34 cellular contexts compared by ENCODE assay signal in genomic region chr2:71484354-71484753, GRCh38.
"Had no signal": no experiment of that assay in that cellular context is flagged by ENCODE, and none has a peak within 500 bp of the region (broad histone marks: within the 10 kb centered on the region; RNA-seq: fewer than 3 reads in every experiment).

No MANE protein-coding gene starts in this region.

- H3K36me3 ChIP-seq: MG63 had no signal

- H3K27me3 ChIP-seq: MG63 had no signal

- DNase-seq: Karpas-422, Kasumi-1, KBM-7, MG63, MM.1S, MV-4-11, NCI-H1048, NCI-H1092, NCI-H1092 treated with DMSO at 0.1 percent for 48 hours, NCI-H1105, NCI-H1105 treated with DMSO at 0.1 percent for 48 hours, NCI-H1417, NCI-H1417 treated with DMSO at 0.1 percent for 48 hours, NCI-H1436, NCI-H1436 treated with DMSO at 0.1 percent for 48 hours, NCI-H146, NCI-H1694, NCI-H1694 treated with DMSO at 0.1 percent for 48 hours, NCI-H187, NCI-H187 treated with DMSO at 0.1 percent for 48 hours, NCI-H1930, NCI-H2029, NCI-H2029 treated with DMSO at 0.1 percent for 48 hours, NCI-H2081, NCI-H2081 treated with DMSO at 0.1 percent for 48 hours, NCI-H2107, NCI-H2171, NCI-H2171 treated with DMSO at 0.1 percent for 48 hours, NCI-H2227 treated with DMSO at 0.1 percent for 48 hours, NCI-H226, NCI-H345, NCI-H446, NCI-H446 treated with DMSO at 0.1 percent for 48 hours had no signal

- H3K9me3 ChIP-seq: MG63 had no signal

- H3K27ac ChIP-seq: KMS-11 had no signal

- H3K4me3 ChIP-seq: MG63 had no signal
